1 cellular context compared by ENCODE assay signal in the genomic region with DNA sequence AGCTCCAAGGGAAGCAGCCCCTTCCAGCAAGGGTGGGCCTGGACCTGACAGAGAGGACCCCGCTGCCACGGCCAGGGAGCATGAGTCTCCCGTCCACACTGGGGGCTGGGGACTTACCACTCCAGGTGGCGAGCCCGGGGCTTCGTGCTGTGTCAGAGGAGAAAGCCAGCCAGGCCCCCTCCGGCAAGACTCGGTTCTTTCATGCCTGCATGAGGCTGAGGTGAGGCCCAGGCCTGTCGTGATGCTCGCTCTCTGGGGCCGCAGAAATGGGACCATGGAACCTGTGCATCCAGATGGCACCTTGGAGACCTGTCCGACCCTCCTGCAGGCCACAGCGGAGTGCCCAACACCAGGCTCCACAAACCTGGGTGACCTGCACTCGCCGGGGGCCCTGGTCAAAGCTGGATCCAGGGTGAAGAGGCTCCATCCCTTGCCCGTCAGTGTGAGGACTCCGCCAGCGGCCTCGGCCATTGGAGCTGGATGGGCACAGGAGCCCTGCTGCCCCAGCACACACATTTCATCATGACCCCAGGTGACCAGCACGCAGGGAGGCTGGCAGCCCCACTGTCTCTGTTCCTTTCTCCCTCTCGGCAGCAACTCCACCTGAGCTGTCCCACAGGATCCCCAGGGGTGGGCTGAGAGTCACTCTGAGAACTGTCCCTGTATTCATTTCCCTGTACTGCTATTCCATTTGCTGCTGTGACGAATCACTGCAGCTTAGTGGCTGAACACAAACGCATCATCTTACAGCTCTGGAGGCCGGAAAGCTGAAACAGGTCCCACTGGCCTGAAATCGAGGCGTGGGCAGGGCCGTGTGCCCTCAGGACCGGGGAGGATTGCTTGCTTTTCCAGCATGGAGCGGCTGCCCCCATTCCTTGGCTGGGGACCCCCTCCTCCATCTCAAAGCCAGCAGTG.
TF ChIP-seq lines count a peak whose summit lies in the region.

No MANE protein-coding gene starts in this region.

TF ChIP-seq in WTC11, 78 proteins besides CTCF, POLR2A, EP300 and RAD21:
- TF ChIP-seq, protein P1, sequence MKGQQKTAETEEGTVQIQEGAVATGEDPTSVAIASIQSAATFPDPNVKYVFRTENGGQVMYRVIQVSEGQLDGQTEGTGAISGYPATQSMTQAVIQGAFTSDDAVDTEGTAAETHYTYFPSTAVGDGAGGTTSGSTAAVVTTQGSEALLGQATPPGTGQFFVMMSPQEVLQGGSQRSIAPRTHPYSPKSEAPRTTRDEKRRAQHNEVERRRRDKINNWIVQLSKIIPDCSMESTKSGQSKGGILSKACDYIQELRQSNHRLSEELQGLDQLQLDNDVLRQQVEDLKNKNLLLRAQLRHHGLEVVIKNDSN (CRISPR knock-in tag; IDR thresholded peaks at IDR 0.05), result no peak
- TF ChIP-seq NFATC4 (CRISPR knock-in tag; IDR thresholded peaks at IDR 0.05), result 0 out of 2 replicates have a peak, but pooled peaks have one; percentile 37
- TF ChIP-seq ZBTB21 (CRISPR knock-in tag; IDR thresholded peaks at IDR 0.05; ENCODE audit: borderline replicate concordance), result no peak
- TF ChIP-seq IRF2 (CRISPR knock-in tag; IDR thresholded peaks at IDR 0.05; ENCODE audit: borderline replicate concordance, low read depth), result no peak
- no peak for TF ChIP-seq ZNF121 (CRISPR knock-in tag; IDR thresholded peaks at IDR 0.05)
- no peak for TF ChIP-seq SMAD4 (CRISPR knock-in tag; IDR thresholded peaks at IDR 0.05)
- no peak for TF ChIP-seq IRF1 (CRISPR knock-in tag; IDR thresholded peaks at IDR 0.05)
- TF ChIP-seq, protein P2, sequence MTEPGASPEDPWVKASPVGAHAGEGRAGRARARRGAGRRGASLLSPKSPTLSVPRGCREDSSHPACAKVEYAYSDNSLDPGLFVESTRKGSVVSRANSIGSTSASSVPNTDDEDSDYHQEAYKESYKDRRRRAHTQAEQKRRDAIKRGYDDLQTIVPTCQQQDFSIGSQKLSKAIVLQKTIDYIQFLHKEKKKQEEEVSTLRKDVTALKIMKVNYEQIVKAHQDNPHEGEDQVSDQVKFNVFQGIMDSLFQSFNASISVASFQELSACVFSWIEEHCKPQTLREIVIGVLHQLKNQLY (CRISPR knock-in tag; IDR thresholded peaks at IDR 0.05), result no peak
TF ChIP-seq in WTC11: peak in this region for 1.
